ENCODE assay signal across 18 cellular contexts in the genomic region with DNA sequence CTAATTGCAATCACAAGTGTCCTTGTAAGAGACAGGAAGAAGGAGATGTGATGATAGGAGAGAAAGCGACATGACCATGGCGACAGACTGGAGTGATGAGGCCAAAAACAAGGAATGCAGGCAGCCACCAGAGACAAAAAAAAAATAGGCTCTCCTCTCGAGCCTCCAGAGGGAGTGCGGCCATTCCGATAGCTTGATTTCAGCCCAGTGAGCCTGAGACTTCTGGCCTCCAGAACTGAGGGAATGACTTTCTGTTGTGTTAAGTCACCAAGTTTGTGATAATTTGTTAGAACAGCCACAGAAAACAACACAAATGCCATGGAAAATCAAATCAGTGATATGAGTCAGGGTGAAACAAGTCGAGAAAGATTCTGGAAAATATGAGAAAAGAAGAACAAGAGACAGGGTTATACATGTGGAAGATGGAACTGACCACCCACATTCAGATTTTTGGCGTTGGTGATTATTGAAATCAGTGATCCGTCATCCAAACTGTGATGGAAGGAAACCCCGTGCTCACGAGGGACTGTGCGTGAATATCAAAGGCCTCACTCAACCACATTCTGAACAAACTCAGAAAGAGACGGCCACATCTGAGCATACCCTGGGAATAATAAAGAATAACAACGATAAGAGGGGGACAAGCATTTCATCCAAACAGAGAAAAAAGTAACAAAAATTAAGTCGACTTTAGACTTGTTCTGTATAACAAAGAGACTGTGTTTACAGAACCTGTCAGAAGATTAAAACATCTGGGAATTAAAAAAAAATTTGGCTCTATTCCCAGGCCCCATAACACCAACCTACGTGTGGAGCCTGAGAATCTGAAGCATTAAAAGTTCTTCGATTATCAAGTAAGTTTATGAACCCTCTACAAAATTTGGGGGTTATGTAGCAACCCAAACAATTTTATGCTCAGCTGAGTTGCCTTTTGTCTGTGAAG.
DNase-seq lines count a peak whose midpoint lies in the region; FAIRE-seq and TF ChIP-seq lines count a peak whose summit lies in the region.
"Had no signal": no experiment of that assay in that cellular context is flagged by ENCODE, and none has a peak within 500 bp of the region (broad histone marks: within the 10 kb centered on the region; RNA-seq: fewer than 3 reads in every experiment).

No MANE protein-coding gene starts in this region.

- TF ChIP-seq POLR2A in GM12891 (IDR thresholded peaks at IDR 0.05; ENCODE audit: low read depth, low read length) = no peak

- H3K27me3 ChIP-seq in smooth muscle cell (ENCODE audit: low read depth) (peaks cover 1% of the 10 kb centered on the region), BE2C (no peaks in the 10 kb centered on the region)

- no peaks in the 10 kb centered on the region for H4K20me1 ChIP-seq in smooth muscle cell (ENCODE audit: low read depth)

- H3K36me3 ChIP-seq in smooth muscle cell (ENCODE audit: low read depth) (no peaks in the 10 kb centered on the region), BE2C (no peaks in the 10 kb centered on the region)

- FAIRE-seq in GM12891 (lab: Jason Lieb, UNC) = no peak
- FAIRE-seq: H54, islet of Langerhans had no signal

- H3F3A ChIP-seq in smooth muscle cell (ENCODE audit: low read depth) = peaks cover 6% of the 10 kb centered on the region

- no peak overlapping the region for H3K4me3 ChIP-seq in fibroblast of the aortic adventitia (ENCODE audit: low read depth, low read length)
- no peak overlapping the region for H3K4me3 ChIP-seq in smooth muscle cell
- no peak overlapping the region for H3K4me3 ChIP-seq in BE2C (ENCODE audit: low read depth, low read length)

- no peak overlapping the region for H3K9ac ChIP-seq in smooth muscle cell (ENCODE audit: low read depth)

- WGBS in smooth muscle cell (ENCODE audit: low lambda C conversion rate) = 83% methylated on average over 16 of the region's 16 CpGs

- no peaks in the 10 kb centered on the region for H3K79me2 ChIP-seq in smooth muscle cell (ENCODE audit: low read depth)

- H2AFZ ChIP-seq in smooth muscle cell (ENCODE audit: low read depth) = no peak overlapping the region

- DNase-seq in COLO829 (ENCODE audit: low spot score) = peak; percentile 25
- peak; percentile 22 for DNase-seq in NCI-H69 (lab: John Stamatoyannopoulos, UW)
- peak; percentile 25 for DNase-seq in fibroblast of the aortic adventitia (ENCODE audit: low read depth)
- DNase-seq in smooth muscle cell (lab: John Stamatoyannopoulos, UW; ENCODE audit: unreplicated experiment) = no peak
- no peak for DNase-seq in GM12891 (ENCODE audit: insufficient read length, low spot score)
- no peak for DNase-seq in NAMALWA (ENCODE audit: low spot score)
- no peak for DNase-seq in BE2C
- DNase-seq: activated gamma-delta T cell; central memory CD4-positive, alpha-beta T cell; effector CD8-positive, alpha-beta T cell; hippocampal formation; Karpas-422; NCI-H1048; NCI-H2081 treated with DMSO at 0.1 percent for 48 hours; NCI-H526; SHP77 had no signal

- H3K27ac ChIP-seq in smooth muscle cell (ENCODE audit: low read depth) = no peak overlapping the region

- peak overlapping the region; percentile 7 for H3K4me2 ChIP-seq in smooth muscle cell

- TF ChIP-seq CTCF in fibroblast of the aortic adventitia (IDR thresholded peaks at IDR 0.05; ENCODE audit: insufficient read depth, low read length) = no peak
- no peak for TF ChIP-seq CTCF in smooth muscle cell (IDR thresholded peaks at IDR 0.05; ENCODE audit: borderline replicate concordance, insufficient read depth, poor library complexity, severe bottlenecking)
- no peak for TF ChIP-seq CTCF in BE2C (IDR thresholded peaks at IDR 0.05; ENCODE audit: low read depth, low read length)

- H3K9me3 ChIP-seq in smooth muscle cell (replicated peaks; ENCODE audit: low read depth) = no peaks in the 10 kb centered on the region
- no peaks in the 10 kb centered on the region for H3K9me3 ChIP-seq in BE2C

- peaks cover 2% of the 10 kb centered on the region for H3K4me1 ChIP-seq in smooth muscle cell (ENCODE audit: low read depth)
- H3K4me1 ChIP-seq in BE2C = no peaks in the 10 kb centered on the region; the same call in 1 of the 2 replicates

TF ChIP-seq in GM12891, 5 proteins besides CTCF, POLR2A, EP300 and RAD21:
- no peak for TF ChIP-seq SPI1 (IDR thresholded peaks at IDR 0.05; ENCODE audit: low read depth, low read length)
- no peak for TF ChIP-seq TAF1 (IDR thresholded peaks at IDR 0.05; ENCODE audit: low read depth, low read length)
- no peak for TF ChIP-seq POU2F2 (IDR thresholded peaks at IDR 0.05; ENCODE audit: low read depth, low read length)
- no peak for TF ChIP-seq PAX5 (IDR thresholded peaks at IDR 0.05; ENCODE audit: insufficient read depth, low read length, severe bottlenecking)
- TF ChIP-seq POLR2AphosphoS5 (IDR thresholded peaks at IDR 0.05; ENCODE audit: low read depth, low read length) = no peak

Comparison
In these comparisons a context has a peak if more than half of its experiments do, and no peak if none do; other contexts are left out.
1. DNase-seq: peak in COLO829 (single experiment), NCI-H69 (single experiment) and fibroblast of the aortic adventitia (single experiment); none in smooth muscle cell (single experiment), GM12891 (single experiment), NAMALWA (single experiment) and BE2C (single experiment).